8 cellular contexts compared by ENCODE assay signal in genomic region chr5:83471405-83472212, GRCh38. TPM values are rescaled to one million over a fixed set of nuclear protein-coding genes. Genes with fewer than 3 reads are reported as not detected.
DNase-seq lines count a peak whose midpoint lies in the region; ATAC-seq and TF ChIP-seq lines count a peak whose summit lies in the region.

Gene VCAN (plus strand): TSS chr5:83471744. CDS start chr5:83483519, 11,775 bp downstream.

- H3K27me3 Mint-ChIP-seq in WTC11 (ENCODE audit: low read depth) (no peaks in the 10 kb centered on the region), naive B cell (peaks cover 68 to 77% (median 73%) of the 10 kb centered on the region in 3 donors)

- H3K36me3 Mint-ChIP-seq in WTC11 = no peaks in the 10 kb centered on the region
- peaks cover 0 to 13% of the 10 kb centered on the region in 2 donors for H3K36me3 Mint-ChIP-seq in naive B cell

- H3K4me3 ChIP-seq in fibroblast of the aortic adventitia (ENCODE audit: low read depth, low read length) = peak within 1 kb of the TSS; percentile 92

- no peak for TF ChIP-seq CTCF in AG09319 (IDR thresholded peaks at IDR 0.05; ENCODE audit: low read depth, low read length)
- no peak for TF ChIP-seq CTCF in WTC11 (IDR thresholded peaks at IDR 0.05)
- no peak for TF ChIP-seq CTCF in fibroblast of the aortic adventitia (IDR thresholded peaks at IDR 0.05; ENCODE audit: insufficient read depth, low read length)

- H3K4me3 Mint-ChIP-seq in WTC11 (peak within 1 kb of the TSS; percentile 85), naive B cell (peak within 1 kb of the TSS in 7 of 8 donors; percentile 33 to 82 (median 56))

- H3K9me3 Mint-ChIP-seq in WTC11 = no peaks in the 10 kb centered on the region
- H3K9me3 Mint-ChIP-seq in naive B cell = peaks cover 0 to 10% (median 0%) of the 10 kb centered on the region in 7 donors

- ATAC-seq in WTC11 = peak; percentile 10
- no peak for ATAC-seq in naive B cell (ENCODE audit: low read depth in 2 of 2)
- no peak for ATAC-seq in GM19328 (IDR thresholded peaks at IDR 0.05; ENCODE audit: unreplicated experiment)

- H3K27ac Mint-ChIP-seq in WTC11 (peak within 1 kb of the TSS; percentile 90), naive B cell (no peak within 1 kb of the TSS)

- POLR2A ChIA-PET in HEK293T (lab: Yijun Ruan, JAX) (interaction anchor here (0.6 to 1.5 kb wide), 10 partner anchors 9 to 587 kb away, joined by 3 to 4 read pairs (median 3); partner anchors contain the start of genes TMEM167A and XRCC4), WTC11 (lab: Charles Lee) (interaction anchor here (0.5 to 1.9 kb wide), 5 partner anchors 21 to 599 kb away, joined by 3 to 5 read pairs (median 3); partner anchors contain the start of genes TMEM167A and XRCC4)

- CTCF ChIA-PET in HEK293T (lab: Yijun Ruan, JAX) = interaction anchor here (0.6 to 1.2 kb wide), 3 partner anchors 41 to 250 kb away, joined by 3 to 5 read pairs (median 3); no protein-coding TSS in a partner anchor
- CTCF ChIA-PET in WTC11 (lab: Charles Lee) = interaction anchor here (1.0 to 1.4 kb wide), 4 partner anchors 17 to 1160 kb away, joined by 3 to 5 read pairs (median 4); no protein-coding TSS in a partner anchor

- H3K4me1 Mint-ChIP-seq in WTC11 (peaks cover 58% of the 10 kb centered on the region), naive B cell (peaks cover 13 to 33% (median 28%) of the 10 kb centered on the region in 3 donors)

- DNase-seq in AG09319 (ENCODE audit: extremely low read depth, low read depth) (peak; percentile 83), HEK293T (ENCODE audit: extremely low spot score) (peak; percentile 55), WTC11 (ENCODE audit: low spot score) (peak; percentile 71), fibroblast of the aortic adventitia (ENCODE audit: low read depth) (peak; percentile 95), naive B cell (no peak), NCI-H128 (lab: John Stamatoyannopoulos, UW; ENCODE audit: unreplicated experiment) (no peak)
- DNase-seq in activated effector memory CD4-positive, alpha-beta T cell treated with anti-CD3 and anti-CD28 coated beads, Interleukin-2, amount 50 U/mL, for 16 hours = no peak

TF ChIP-seq in HEK293T, 16 proteins besides CTCF, POLR2A, EP300 and RAD21:
- no peak for TF ChIP-seq SP1 (IDR thresholded peaks at IDR 0.05)
- peak; percentile 52; the same call in 1 of the 2 replicates for TF ChIP-seq PKNOX1 (IDR thresholded peaks at IDR 0.05)
- TF ChIP-seq NFRKB (IDR thresholded peaks at IDR 0.05) = no peak

TF ChIP-seq in WTC11, 78 proteins besides CTCF, POLR2A, EP300 and RAD21 (continues in another document):
- 0 out of 2 replicates have a peak, but pooled peaks have one; percentile 39 for TF ChIP-seq TEAD1 (CRISPR knock-in tag; IDR thresholded peaks at IDR 0.05)
- TF ChIP-seq AFF4 (CRISPR knock-in tag; IDR thresholded peaks at IDR 0.05; ENCODE audit: borderline replicate concordance) = 0 out of 2 replicates have a peak, but pooled peaks have one; percentile 18
- 0 out of 2 replicates have a peak, but pooled peaks have one; percentile 20 for TF ChIP-seq JUN (CRISPR knock-in tag; IDR thresholded peaks at IDR 0.05)
- no peak for TF ChIP-seq MLX (CRISPR knock-in tag; IDR thresholded peaks at IDR 0.05)
- TF ChIP-seq FOXP1 (CRISPR knock-in tag; IDR thresholded peaks at IDR 0.05; ENCODE audit: borderline replicate concordance) = peak; percentile 15; the same call in 1 of the 2 replicates
- peak; percentile 49; the same call in 1 of the 2 replicates for TF ChIP-seq CREB1 (CRISPR knock-in tag; IDR thresholded peaks at IDR 0.05)
- TF ChIP-seq ZNF263 (CRISPR knock-in tag; IDR thresholded peaks at IDR 0.05; ENCODE audit: low read depth) = peak; percentile 95
- peak; percentile 49; the same call in 1 of the 2 replicates for TF ChIP-seq MAX (CRISPR knock-in tag; IDR thresholded peaks at IDR 0.05)
- TF ChIP-seq ARID4B (CRISPR knock-in tag; IDR thresholded peaks at IDR 0.05; ENCODE audit: borderline replicate concordance) = peak; percentile 35; the same call in 1 of the 2 replicates
- TF ChIP-seq ZNF138 (CRISPR knock-in tag; conservative IDR thresholded peaks at IDR 0.05) = no peak

RNA-seq across cellular contexts. Expression of gene VCAN, which starts in this region (rescaled TPM):
- total RNA-seq in WTC11 (2021) (275 to 286 TPM (median 276 TPM) in 3 replicates), fibroblast of the aortic adventitia (ENCODE audit: low replicate concordance) (455 and 1,493 TPM in 2 replicates)
- polyA plus RNA-seq in naive B cell (ENCODE audit: low read depth in 6 of 6) = 1 to 10 TPM in 1 of 6 donors, under 1 TPM in 5; 0.28 to 2.1 (median 0.66) TPM

Comparison
In these comparisons a context has a peak if more than half of its experiments do, and no peak if none do; other contexts are left out.
1. DNase-seq: peak in AG09319 (single experiment), HEK293T (single experiment), WTC11 (single experiment) and fibroblast of the aortic adventitia (single experiment); none in naive B cell (single experiment), NCI-H128 (single experiment) and activated effector memory CD4-positive, alpha-beta T cell treated with anti-CD3 and anti-CD28 coated beads, Interleukin-2, amount 50 U/mL, for 16 hours (single experiment).